ENCODE assay signal across 1 cellular context in the genomic region with DNA sequence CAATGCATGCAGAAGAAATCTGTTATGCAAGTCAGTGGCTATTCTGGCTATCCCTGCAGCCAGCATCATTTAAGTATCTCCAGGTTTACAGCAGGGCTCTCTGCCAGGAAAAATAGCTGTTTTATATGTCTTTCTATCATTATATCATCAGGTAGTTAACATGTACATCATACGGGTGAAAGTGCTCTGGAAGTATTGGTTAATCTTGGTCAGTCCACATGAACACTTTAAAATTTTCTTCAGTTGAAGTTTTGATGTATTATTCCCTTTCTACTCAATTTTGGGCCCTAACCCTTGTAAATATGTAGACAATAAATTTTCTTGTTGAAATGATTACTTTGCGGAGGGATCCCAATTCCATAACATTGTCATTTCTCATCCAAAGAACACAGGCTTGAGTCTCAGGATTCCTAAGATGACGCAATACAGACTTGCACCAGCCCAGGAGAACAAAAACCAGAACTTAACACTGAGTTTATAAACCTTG.
TF ChIP-seq lines count a peak whose summit lies in the region.

No MANE protein-coding gene starts in this region.

TF ChIP-seq in H1, 55 proteins besides CTCF, POLR2A, EP300 and RAD21 (continued from another document):
- TF ChIP-seq CEBPB (IDR thresholded peaks at IDR 0.05; ENCODE audit: low read depth, low read length) = peak; percentile 89
